ENCODE assay signal across 1 cellular context in the genomic region with DNA sequence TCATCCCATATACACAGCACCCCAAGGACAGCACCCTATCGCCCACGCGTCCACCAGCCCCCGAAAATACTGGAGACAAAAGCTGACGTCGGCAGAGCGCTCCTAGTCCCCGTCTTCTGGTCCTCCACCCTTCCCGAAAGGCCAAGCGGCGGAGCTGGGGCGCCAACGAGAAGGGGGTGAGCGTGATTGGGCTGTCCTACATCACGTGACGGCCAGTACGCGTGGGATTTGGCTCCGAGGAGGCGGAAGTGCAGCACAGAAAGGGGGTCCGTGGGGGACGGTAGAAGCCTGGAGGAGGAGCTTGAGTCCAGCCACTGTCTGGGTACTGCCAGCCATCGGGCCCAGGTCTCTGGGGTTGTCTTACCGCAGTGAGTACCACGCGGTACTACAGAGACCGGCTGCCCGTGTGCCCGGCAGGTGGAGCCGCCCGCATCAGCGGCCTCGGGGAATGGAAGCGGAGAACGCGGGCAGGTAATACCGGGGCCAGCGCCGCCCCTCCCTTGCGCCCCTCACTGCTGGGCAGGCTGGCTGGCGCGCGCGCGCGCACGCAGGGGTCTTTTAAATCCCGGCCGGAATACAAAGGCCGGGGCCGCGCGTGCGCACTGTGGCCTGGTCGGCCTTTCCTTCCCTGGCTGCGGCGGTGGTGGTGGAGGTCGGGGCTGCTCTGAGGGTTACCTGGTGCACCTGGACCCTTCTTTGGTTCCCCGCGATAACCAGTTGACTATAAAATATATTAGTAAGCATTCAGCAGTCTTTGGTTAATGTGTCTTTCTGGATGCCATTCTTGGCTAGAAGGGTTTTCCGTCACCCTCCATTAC.
A peak's percentile ranks its signal among the peaks of the same experiment; 100 is the strongest.
TF ChIP-seq lines count a peak whose summit lies in the region.

Gene TDG (plus strand): TSS at position 283 of the 818 bp plus-strand sequence. CDS start 166 bp downstream, at position 449.

TF ChIP-seq in HEK293, 187 proteins besides CTCF, POLR2A, EP300 and RAD21 (continued from another document and continues in another):
- peak; percentile 85 for TF ChIP-seq PRDM10 (tag by site-specific recombination; IDR thresholded peaks at IDR 0.05)
- no peak for TF ChIP-seq ZNF426 (tag by site-specific recombination; IDR thresholded peaks at IDR 0.05)
- 0 out of 2 replicates have a peak, but pooled peaks have one; percentile 47 for TF ChIP-seq OVOL3 (tag by site-specific recombination; IDR thresholded peaks at IDR 0.05)
- TF ChIP-seq ZNF24 (tag by site-specific recombination; IDR thresholded peaks at IDR 0.05) = peak; percentile 93
- no peak for TF ChIP-seq ZNF350 (tag by site-specific recombination; IDR thresholded peaks at IDR 0.05)
- TF ChIP-seq ZNF48 (tag by site-specific recombination; IDR thresholded peaks at IDR 0.05) = no peak
- TF ChIP-seq YY2 (tag by site-specific recombination; IDR thresholded peaks at IDR 0.05) = peak; percentile 56; the same call in 1 of the 2 replicates
- no peak for TF ChIP-seq ZNF514 (tag by site-specific recombination; IDR thresholded peaks at IDR 0.05)
- no peak for TF ChIP-seq ZNF521 (tag by site-specific recombination; IDR thresholded peaks at IDR 0.05)
- TF ChIP-seq ZNF626 (tag by site-specific recombination; IDR thresholded peaks at IDR 0.05) = no peak
- TF ChIP-seq ZNF274 (IDR thresholded peaks at IDR 0.05; ENCODE audit: low read length) = no peak
- TF ChIP-seq ZNF274 (tag by site-specific recombination; IDR thresholded peaks at IDR 0.05; ENCODE audit: borderline replicate concordance) = no peak
- TF ChIP-seq ZNF221 (tag by site-specific recombination; IDR thresholded peaks at IDR 0.05; ENCODE audit: borderline replicate concordance) = no peak
- TF ChIP-seq, protein P1, sequence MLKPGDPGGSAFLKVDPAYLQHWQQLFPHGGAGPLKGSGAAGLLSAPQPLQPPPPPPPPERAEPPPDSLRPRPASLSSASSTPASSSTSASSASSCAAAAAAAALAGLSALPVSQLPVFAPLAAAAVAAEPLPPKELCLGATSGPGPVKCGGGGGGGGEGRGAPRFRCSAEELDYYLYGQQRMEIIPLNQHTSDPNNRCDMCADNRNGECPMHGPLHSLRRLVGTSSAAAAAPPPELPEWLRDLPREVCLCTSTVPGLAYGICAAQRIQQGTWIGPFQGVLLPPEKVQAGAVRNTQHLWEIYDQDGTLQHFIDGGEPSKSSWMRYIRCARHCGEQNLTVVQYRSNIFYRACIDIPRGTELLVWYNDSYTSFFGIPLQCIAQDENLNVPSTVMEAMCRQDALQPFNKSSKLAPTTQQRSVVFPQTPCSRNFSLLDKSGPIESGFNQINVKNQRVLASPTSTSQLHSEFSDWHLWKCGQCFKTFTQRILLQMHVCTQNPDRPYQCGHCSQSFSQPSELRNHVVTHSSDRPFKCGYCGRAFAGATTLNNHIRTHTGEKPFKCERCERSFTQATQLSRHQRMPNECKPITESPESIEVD (tag by site-specific recombination; IDR thresholded peaks at IDR 0.05) = no peak
- TF ChIP-seq ZNF670 (tag by site-specific recombination; IDR thresholded peaks at IDR 0.05; ENCODE audit: low read depth) = no peak
- peak; percentile 64; the same call in 1 of the 2 replicates for TF ChIP-seq YY1 (tag by site-specific recombination; IDR thresholded peaks at IDR 0.05)
- TF ChIP-seq ZNF555 (tag by site-specific recombination; conservative IDR thresholded peaks at IDR 0.05) = no peak
- TF ChIP-seq ZBTB20 (tag by site-specific recombination; IDR thresholded peaks at IDR 0.05) = peak; percentile 88
- TF ChIP-seq, protein P2, sequence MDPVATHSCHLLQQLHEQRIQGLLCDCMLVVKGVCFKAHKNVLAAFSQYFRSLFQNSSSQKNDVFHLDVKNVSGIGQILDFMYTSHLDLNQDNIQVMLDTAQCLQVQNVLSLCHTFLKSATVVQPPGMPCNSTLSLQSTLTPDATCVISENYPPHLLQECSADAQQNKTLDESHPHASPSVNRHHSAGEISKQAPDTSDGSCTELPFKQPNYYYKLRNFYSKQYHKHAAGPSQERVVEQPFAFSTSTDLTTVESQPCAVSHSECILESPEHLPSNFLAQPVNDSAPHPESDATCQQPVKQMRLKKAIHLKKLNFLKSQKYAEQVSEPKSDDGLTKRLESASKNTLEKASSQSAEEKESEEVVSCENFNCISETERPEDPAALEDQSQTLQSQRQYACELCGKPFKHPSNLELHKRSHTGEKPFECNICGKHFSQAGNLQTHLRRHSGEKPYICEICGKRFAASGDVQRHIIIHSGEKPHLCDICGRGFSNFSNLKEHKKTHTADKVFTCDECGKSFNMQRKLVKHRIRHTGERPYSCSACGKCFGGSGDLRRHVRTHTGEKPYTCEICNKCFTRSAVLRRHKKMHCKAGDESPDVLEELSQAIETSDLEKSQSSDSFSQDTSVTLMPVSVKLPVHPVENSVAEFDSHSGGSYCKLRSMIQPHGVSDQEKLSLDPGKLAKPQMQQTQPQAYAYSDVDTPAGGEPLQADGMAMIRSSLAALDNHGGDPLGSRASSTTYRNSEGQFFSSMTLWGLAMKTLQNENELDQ (tag by site-specific recombination; IDR thresholded peaks at IDR 0.05; ENCODE audit: low read depth) = no peak
- TF ChIP-seq ZNF280D (tag by site-specific recombination; IDR thresholded peaks at IDR 0.05) = no peak
- peak; percentile 90 for TF ChIP-seq ZFHX2 (tag by site-specific recombination; conservative IDR thresholded peaks at IDR 0.05)
- TF ChIP-seq, protein P3, sequence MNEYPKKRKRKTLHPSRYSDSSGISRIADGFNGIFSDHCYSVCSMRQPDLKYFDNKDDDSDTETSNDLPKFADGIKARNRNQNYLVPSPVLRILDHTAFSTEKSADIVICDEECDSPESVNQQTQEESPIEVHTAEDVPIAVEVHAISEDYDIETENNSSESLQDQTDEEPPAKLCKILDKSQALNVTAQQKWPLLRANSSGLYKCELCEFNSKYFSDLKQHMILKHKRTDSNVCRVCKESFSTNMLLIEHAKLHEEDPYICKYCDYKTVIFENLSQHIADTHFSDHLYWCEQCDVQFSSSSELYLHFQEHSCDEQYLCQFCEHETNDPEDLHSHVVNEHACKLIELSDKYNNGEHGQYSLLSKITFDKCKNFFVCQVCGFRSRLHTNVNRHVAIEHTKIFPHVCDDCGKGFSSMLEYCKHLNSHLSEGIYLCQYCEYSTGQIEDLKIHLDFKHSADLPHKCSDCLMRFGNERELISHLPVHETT (tag by site-specific recombination; IDR thresholded peaks at IDR 0.05) = peak; percentile 81; the same call in 1 of the 2 replicates
- TF ChIP-seq, protein P4, sequence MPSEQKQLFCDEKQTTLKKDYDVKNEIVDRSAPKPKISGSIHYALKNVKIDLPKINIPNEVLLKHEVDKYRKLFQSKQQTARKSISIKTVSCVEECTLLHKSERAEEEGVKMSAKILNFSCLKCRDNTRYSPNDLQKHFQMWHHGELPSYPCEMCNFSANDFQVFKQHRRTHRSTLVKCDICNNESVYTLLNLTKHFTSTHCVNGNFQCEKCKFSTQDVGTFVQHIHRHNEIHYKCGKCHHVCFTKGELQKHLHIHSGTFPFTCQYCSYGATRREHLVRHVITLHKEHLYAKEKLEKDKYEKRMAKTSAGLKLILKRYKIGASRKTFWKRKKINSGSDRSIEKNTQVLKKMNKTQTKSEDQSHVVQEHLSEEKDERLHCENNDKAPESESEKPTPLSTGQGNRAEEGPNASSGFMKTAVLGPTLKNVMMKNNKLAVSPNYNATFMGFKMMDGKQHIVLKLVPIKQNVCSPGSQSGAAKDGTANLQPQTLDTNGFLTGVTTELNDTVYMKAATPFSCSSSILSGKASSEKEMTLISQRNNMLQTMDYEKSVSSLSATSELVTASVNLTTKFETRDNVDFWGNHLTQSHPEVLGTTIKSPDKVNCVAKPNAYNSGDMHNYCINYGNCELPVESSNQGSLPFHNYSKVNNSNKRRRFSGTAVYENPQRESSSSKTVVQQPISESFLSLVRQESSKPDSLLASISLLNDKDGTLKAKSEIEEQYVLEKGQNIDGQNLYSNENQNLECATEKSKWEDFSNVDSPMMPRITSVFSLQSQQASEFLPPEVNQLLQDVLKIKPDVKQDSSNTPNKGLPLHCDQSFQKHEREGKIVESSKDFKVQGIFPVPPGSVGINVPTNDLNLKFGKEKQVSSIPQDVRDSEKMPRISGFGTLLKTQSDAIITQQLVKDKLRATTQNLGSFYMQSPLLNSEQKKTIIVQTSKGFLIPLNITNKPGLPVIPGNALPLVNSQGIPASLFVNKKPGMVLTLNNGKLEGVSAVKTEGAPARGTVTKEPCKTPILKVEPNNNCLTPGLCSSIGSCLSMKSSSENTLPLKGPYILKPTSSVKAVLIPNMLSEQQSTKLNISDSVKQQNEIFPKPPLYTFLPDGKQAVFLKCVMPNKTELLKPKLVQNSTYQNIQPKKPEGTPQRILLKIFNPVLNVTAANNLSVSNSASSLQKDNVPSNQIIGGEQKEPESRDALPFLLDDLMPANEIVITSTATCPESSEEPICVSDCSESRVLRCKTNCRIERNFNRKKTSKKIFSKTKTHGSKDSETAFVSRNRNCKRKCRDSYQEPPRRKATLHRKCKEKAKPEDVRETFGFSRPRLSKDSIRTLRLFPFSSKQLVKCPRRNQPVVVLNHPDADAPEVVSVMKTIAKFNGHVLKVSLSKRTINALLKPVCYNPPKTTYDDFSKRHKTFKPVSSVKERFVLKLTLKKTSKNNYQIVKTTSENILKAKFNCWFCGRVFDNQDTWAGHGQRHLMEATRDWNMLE (tag by site-specific recombination; conservative IDR thresholded peaks at IDR 0.05; ENCODE audit: low read depth) = peak; percentile 42; the same call in 1 of the 2 replicates
- TF ChIP-seq ZSCAN23 (tag by site-specific recombination; IDR thresholded peaks at IDR 0.05) = peak; percentile 32; the same call in 1 of the 2 replicates
- TF ChIP-seq RBAK (tag by site-specific recombination; IDR thresholded peaks at IDR 0.05) = no peak
- TF ChIP-seq, protein P5, sequence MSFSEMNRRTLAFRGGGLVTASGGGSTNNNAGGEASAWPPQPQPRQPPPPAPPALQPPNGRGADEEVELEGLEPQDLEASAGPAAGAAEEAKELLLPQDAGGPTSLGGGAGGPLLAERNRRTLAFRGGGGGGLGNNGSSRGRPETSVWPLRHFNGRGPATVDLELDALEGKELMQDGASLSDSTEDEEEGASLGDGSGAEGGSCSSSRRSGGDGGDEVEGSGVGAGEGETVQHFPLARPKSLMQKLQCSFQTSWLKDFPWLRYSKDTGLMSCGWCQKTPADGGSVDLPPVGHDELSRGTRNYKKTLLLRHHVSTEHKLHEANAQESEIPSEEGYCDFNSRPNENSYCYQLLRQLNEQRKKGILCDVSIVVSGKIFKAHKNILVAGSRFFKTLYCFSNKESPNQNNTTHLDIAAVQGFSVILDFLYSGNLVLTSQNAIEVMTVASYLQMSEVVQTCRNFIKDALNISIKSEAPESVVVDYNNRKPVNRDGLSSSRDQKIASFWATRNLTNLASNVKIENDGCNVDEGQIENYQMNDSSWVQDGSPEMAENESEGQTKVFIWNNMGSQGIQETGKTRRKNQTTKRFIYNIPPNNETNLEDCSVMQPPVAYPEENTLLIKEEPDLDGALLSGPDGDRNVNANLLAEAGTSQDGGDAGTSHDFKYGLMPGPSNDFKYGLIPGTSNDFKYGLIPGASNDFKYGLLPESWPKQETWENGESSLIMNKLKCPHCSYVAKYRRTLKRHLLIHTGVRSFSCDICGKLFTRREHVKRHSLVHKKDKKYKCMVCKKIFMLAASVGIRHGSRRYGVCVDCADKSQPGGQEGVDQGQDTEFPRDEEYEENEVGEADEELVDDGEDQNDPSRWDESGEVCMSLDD (tag by site-specific recombination; IDR thresholded peaks at IDR 0.05) = peak; percentile 100
- TF ChIP-seq ZSCAN18 (tag by site-specific recombination; IDR thresholded peaks at IDR 0.05) = no peak
- TF ChIP-seq ZNF37A (tag by site-specific recombination; IDR thresholded peaks at IDR 0.05) = no peak
